In the genomic region with DNA sequence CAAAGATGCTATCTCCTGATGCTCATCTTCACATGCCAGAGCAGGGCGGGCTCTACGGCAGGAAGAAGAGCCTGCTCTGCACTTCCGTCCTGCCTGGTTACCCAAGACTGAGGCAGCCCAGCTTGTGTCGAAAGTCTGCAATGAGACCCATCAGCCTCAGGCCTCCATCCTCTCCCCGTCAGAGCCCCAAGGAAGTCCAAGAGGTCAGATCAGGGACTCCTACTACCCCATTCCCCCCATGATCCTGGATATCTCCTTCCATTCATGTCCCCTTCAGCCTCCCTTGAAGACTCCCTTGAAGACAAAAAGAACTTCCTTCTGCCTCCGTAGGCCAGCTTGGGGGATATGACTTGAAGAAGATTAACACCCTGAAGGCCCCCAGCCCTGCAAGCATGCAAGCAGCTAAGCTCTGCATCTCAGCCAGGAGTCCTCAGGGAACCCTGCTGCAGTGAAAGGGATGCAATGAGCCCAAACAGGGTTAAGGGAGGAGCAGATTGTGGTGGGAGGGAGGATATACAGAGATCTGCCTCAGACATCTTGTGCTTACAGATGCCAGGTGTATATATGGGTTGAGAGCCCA, we compare ENCODE assay signal across 17 cellular contexts.
"Had no signal": no experiment of that assay in that cellular context is flagged by ENCODE, and none has a peak within 500 bp of the region (broad histone marks: within the 10 kb centered on the region; RNA-seq: fewer than 3 reads in every experiment).

No MANE protein-coding gene starts in this region.

- DNase-seq: cerebellar nuclear complex; cortex of kidney; dorsolateral prefrontal cortex; effector memory CD4-positive, alpha-beta T cell; esophagus squamous epithelium; foreskin fibroblast; glutamatergic neuron; left colon; mesendoderm; naive thymus-derived CD4-positive, alpha-beta T cell; nephron progenitor cell; right cardiac atrium; stimulated activated CD4-positive, alpha-beta T cell treated with anti-CD3 and anti-CD28 coated beads, Interleukin-2, amount 100 ng/mL, for 48 hours; stimulated activated naive CD8-positive, alpha-beta T cell treated with anti-CD3 and anti-CD28 coated beads, Interleukin-15, Interleukin-2, amounts not matched to agents 100 U/mL and 50 U/mL, for 24 hours; thyroid gland had no signal

- H3K4me1 Mint-ChIP-seq: naive thymus-derived CD4-positive, alpha-beta T cell had no signal

- ATAC-seq: gastroesophageal sphincter; left colon; naive thymus-derived CD4-positive, alpha-beta T cell; right cardiac atrium; stimulated activated naive CD8-positive, alpha-beta T cell treated with anti-CD3 and anti-CD28 coated beads, Interleukin-15, Interleukin-2, amounts not matched to agents 100 U/mL and 50 U/mL, for 24 hours had no signal

- H3K9me3 Mint-ChIP-seq: type B pancreatic cell had no signal

- H3K27ac Mint-ChIP-seq: naive thymus-derived CD4-positive, alpha-beta T cell; nephron progenitor cell; type B pancreatic cell had no signal

- H3K4me3 Mint-ChIP-seq: naive thymus-derived CD4-positive, alpha-beta T cell; nephron progenitor cell; type B pancreatic cell had no signal
